19 cellular contexts compared by ENCODE assay signal in genomic region chr1:151039527-151039926, GRCh38.
"Had no signal": no experiment of that assay in that cellular context is flagged by ENCODE, and none has a peak within 500 bp of the region (broad histone marks: within the 10 kb centered on the region; RNA-seq: fewer than 3 reads in every experiment).

No MANE protein-coding gene starts in this region.

- H3K27ac ChIP-seq: RWPE1 had no signal

- ATAC-seq: Panc1, PC-3 had no signal

- H3K9me3 ChIP-seq: MG63, SK-N-SH had no signal

- DNase-seq: Karpas-422, KG1, MG63, NCI-H1092, NCI-H1105 treated with DMSO at 0.1 percent for 48 hours, NCI-H1417 treated with DMSO at 0.1 percent for 48 hours, NCI-H187, NCI-H2029, NCI-H2081 treated with DMSO at 0.1 percent for 48 hours, NCI-H2171, NCI-H345, NCI-H524, NCI-H526 treated with DMSO at 0.1 percent for 48 hours, NCI-H748 treated with DMSO at 0.1 percent for 48 hours, PC-3, SHP77, SK-N-SH had no signal

- H3K27me3 ChIP-seq: MG63 had no signal

- H3K4me3 ChIP-seq: MG63 had no signal
